13 cellular contexts compared by ENCODE assay signal in the genomic region with DNA sequence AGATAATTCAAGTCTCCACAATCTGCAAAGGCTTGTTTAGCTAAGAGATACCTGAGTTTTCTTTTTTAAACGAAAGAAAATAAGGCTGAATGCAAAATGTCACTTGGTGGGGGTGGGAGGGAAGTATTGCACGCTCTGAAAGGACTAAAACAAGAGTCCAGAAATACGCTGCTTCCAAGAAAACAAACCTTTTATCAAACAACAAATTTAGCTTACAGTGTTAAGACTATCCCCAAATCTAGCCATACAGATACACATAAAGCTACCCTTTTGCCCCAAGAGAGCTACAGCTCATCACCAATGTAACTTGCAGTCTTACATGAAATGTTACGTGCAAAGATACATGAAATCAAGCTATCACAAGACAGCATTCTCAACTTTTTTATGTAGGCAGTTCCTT.
DNase-seq lines count a peak whose midpoint lies in the region; ATAC-seq, FAIRE-seq and TF ChIP-seq lines count a peak whose summit lies in the region.
"Had no signal": no experiment of that assay in that cellular context is flagged by ENCODE, and none has a peak within 500 bp of the region (broad histone marks: within the 10 kb centered on the region; RNA-seq: fewer than 3 reads in every experiment).

No MANE protein-coding gene starts in this region.

- peak overlapping the region; percentile 26 for H3K4me3 Mint-ChIP-seq in nephron progenitor cell
- H3K4me3 Mint-ChIP-seq: natural killer cell treated with Interleukin-12 subunit alpha and Interleukin-12 subunit beta and Interleukin-15 and Interleukin-18, amount 100 ng/mL, for 72 hours had no signal

- H3K27ac ChIP-seq in HepG2 (ENCODE audit: extremely low read length, insufficient read depth, low read length) (peak overlapping the region; percentile 71), right lobe of liver (peak overlapping the region in 1 of 3 donors; percentile 11), dorsolateral prefrontal cortex (peak overlapping the region in 51 of 59 donors; percentile 1 to 96 (median 83)), SJCRH30 (no peak overlapping the region)

- no peak overlapping the region for H2AFZ ChIP-seq in HepG2 (ENCODE audit: low read length)

- intact Hi-C loops in HepG2 (cut with micrococcal nuclease; ENCODE audit: unreplicated experiment) = loop anchor here (5.0 to 10.0 kb wide), 2 partner anchors 54 to 94 kb away; no protein-coding TSS in a partner anchor
- intact Hi-C loops in right lobe of liver (cut with DNase I) = loop anchor here in 1 of 2 donors (10.0 kb wide), 1 partner anchor 56 kb away; no protein-coding TSS in a partner anchor
- intact Hi-C loops in dorsolateral prefrontal cortex (cut with DNase I) = loop anchor here (5.0 to 10.0 kb wide), 4 partner anchors 54 to 521 kb away; partner anchors contain the start of gene FOXP1 (in 1 of the 2)

- H4K20me1 ChIP-seq in HepG2 (ENCODE audit: insufficient read depth, low read length) = peaks cover 5% of the 10 kb centered on the region; the same call in 1 of the 2 replicates

- H3K36me3 Mint-ChIP-seq in nephron progenitor cell (ENCODE audit: low read depth) = no peaks in the 10 kb centered on the region
- H3K36me3 Mint-ChIP-seq: natural killer cell treated with Interleukin-12 subunit alpha and Interleukin-12 subunit beta and Interleukin-15 and Interleukin-18, amount 100 ng/mL, for 72 hours had no signal

- peaks cover 7% of the 10 kb centered on the region for H3K4me1 Mint-ChIP-seq in nephron progenitor cell

- H3K4me1 ChIP-seq in HepG2 (ENCODE audit: insufficient read depth, low read length) (peaks cover 76% of the 10 kb centered on the region), right lobe of liver (peaks cover 0 to 52% (median 0%) of the 10 kb centered on the region in 4 donors), SJCRH30 (peaks cover 4% of the 10 kb centered on the region; the same call in 1 of the 2 replicates)

- no peak for TF ChIP-seq EP300 in HepG2 (IDR thresholded peaks at IDR 0.05; ENCODE audit: low read depth in 2 of 2, low read length in 2 of 2)
- TF ChIP-seq EP300 in HepG2 (CRISPR knock-in tag; IDR thresholded peaks at IDR 0.05; ENCODE audit: borderline replicate concordance) = no peak

- H3K9me3 Mint-ChIP-seq in nephron progenitor cell = no peaks in the 10 kb centered on the region
- H3K9me3 Mint-ChIP-seq: natural killer cell treated with Interleukin-12 subunit alpha and Interleukin-12 subunit beta and Interleukin-15 and Interleukin-18, amount 100 ng/mL, for 72 hours had no signal

- TF ChIP-seq POLR2A in HepG2 (IDR thresholded peaks at IDR 0.05; ENCODE audit: insufficient read depth in 1 of 2, low read depth in 2 of 2, low read length in 2 of 2) (no peak), right lobe of liver (IDR thresholded peaks at IDR 0.05) (no peak)

- no peak for TF ChIP-seq RAD21 in HepG2 (CRISPR knock-in tag; IDR thresholded peaks at IDR 0.05)

- CTCF ChIA-PET in HepG2 (lab: Yijun Ruan, JAX; ENCODE audit: low intra/inter-chr PET ratio, low total read pairs) = no interaction called here

- POLR2A ChIA-PET in HepG2 (lab: Yijun Ruan, JAX) = interaction anchor here (0.7 to 5.5 kb wide), 13 partner anchors 10 to 524 kb away, joined by 3 to 65 read pairs (median 5); partner anchors contain the start of gene FOXP1

- FAIRE-seq in HepG2 (lab: Jason Lieb, UNC) = no peak
- FAIRE-seq: K562 had no signal

- no TSS peak for BruUV-seq in HepG2 (replicated peaks; lab: Mats Ljungman, UMichigan)

- ATAC-seq in HepG2 (no peak), right lobe of liver (no peak), HG03442 (IDR thresholded peaks at IDR 0.05; ENCODE audit: unreplicated experiment) (no peak)
- ATAC-seq: K562; natural killer cell treated with Interleukin-12 subunit alpha and Interleukin-12 subunit beta and Interleukin-15 and Interleukin-18, amount 100 ng/mL, for 72 hours had no signal

- no peaks in the 10 kb centered on the region for H3K9me3 ChIP-seq in HepG2 (ENCODE audit: low read length)
- no peaks in the 10 kb centered on the region for H3K9me3 ChIP-seq in right lobe of liver
- no peaks in the 10 kb centered on the region for H3K9me3 ChIP-seq in SJCRH30 (replicated peaks)

- H3K9ac ChIP-seq in HepG2 (ENCODE audit: insufficient read depth, low read depth, low read length) = peak overlapping the region; percentile 43

- H3K36me3 ChIP-seq in HepG2 (replicated peaks in 1 of 2; ENCODE audit: control insufficient read depth in 1 of 2, insufficient read depth in 2 of 2, low read length in 2 of 2) (no peaks in the 10 kb centered on the region), right lobe of liver (no peaks in the 10 kb centered on the region), SJCRH30 (no peaks in the 10 kb centered on the region)

- H3K27me3 ChIP-seq in HepG2 (ENCODE audit: control insufficient read depth in 1 of 2, insufficient read depth in 2 of 2, low read length in 2 of 2) (no peaks in the 10 kb centered on the region; a peak in 1 of 5 replicates), right lobe of liver (no peaks in the 10 kb centered on the region), dorsolateral prefrontal cortex (no peaks in the 10 kb centered on the region), SJCRH30 (no peaks in the 10 kb centered on the region)

- H3K4me2 ChIP-seq in HepG2 (ENCODE audit: low read depth, low read length) = peak overlapping the region; percentile 89

- DNase-seq in HepG2 (ENCODE audit: low spot score) (no peak), right lobe of liver (no peak), dorsolateral prefrontal cortex (no peak), nephron progenitor cell (no peak), 8988T (no peak), SJCRH30 (no peak)
- DNase-seq in stimulated activated naive CD4-positive, alpha-beta T cell (lab: John Stamatoyannopoulos, UW) = no peak
- DNase-seq: AML-193, GDM1, SIG-M5 had no signal

- peak overlapping the region; percentile 21 to 44 (median 27); a peak in 4 of 6 replicates for H3K4me3 ChIP-seq in HepG2 (replicated peaks in 1 of 3; ENCODE audit: insufficient read depth in 1 of 3, low read depth in 2 of 3, low read length in 3 of 3)
- H3K4me3 ChIP-seq in right lobe of liver = no peak overlapping the region
- peak overlapping the region in 37 of 59 donors; percentile 2 to 85 (median 73) for H3K4me3 ChIP-seq in dorsolateral prefrontal cortex
- H3K4me3 ChIP-seq in SJCRH30 = no peak overlapping the region
- H3K4me3 ChIP-seq: K562 had no signal

- WGBS in HepG2 (ENCODE audit: low lambda C conversion rate) = 42% methylated on average over 4 of the region's 4 CpGs
- 70% methylated on average over 3 of the region's 4 CpGs for WGBS in right lobe of liver (ENCODE audit: insufficient coverage, low coverage, low lambda C conversion rate, missing lambda C conversion rate)

- H3K27ac Mint-ChIP-seq in nephron progenitor cell = no peak overlapping the region
- H3K27ac Mint-ChIP-seq: natural killer cell treated with Interleukin-12 subunit alpha and Interleukin-12 subunit beta and Interleukin-15 and Interleukin-18, amount 100 ng/mL, for 72 hours had no signal

- in situ Hi-C loops in HepG2 (cut with HindIII; ENCODE audit: extremely low pct_ligation_motif_present, low pct_unique_long_range_greater_than_20kb) = no loop called here

- no peak for TF ChIP-seq CTCF in HepG2 (CRISPR knock-in tag; IDR thresholded peaks at IDR 0.05)
- TF ChIP-seq CTCF in right lobe of liver (IDR thresholded peaks at IDR 0.05) = no peak
- TF ChIP-seq CTCF in dorsolateral prefrontal cortex (IDR thresholded peaks at IDR 0.05 in 54 of 56, conservative IDR thresholded peaks at IDR 0.05 in 2 of 56; ENCODE audit: low read depth in 1 of 56, partially characterized antibody in 56 of 56) = no peak
- TF ChIP-seq CTCF in nephron progenitor cell (IDR thresholded peaks at IDR 0.05) = no peak

- H3K79me2 ChIP-seq in HepG2 (ENCODE audit: insufficient read depth, low read length) = peaks cover 94% of the 10 kb centered on the region

- no peaks in the 10 kb centered on the region for H3K27me3 Mint-ChIP-seq in nephron progenitor cell (ENCODE audit: low read depth, poor library complexity)
- H3K27me3 Mint-ChIP-seq: natural killer cell treated with Interleukin-12 subunit alpha and Interleukin-12 subunit beta and Interleukin-15 and Interleukin-18, amount 100 ng/mL, for 72 hours had no signal

TF ChIP-seq in HepG2, 621 proteins besides CTCF, POLR2A, EP300 and RAD21:
- TF ChIP-seq, protein P1, sequence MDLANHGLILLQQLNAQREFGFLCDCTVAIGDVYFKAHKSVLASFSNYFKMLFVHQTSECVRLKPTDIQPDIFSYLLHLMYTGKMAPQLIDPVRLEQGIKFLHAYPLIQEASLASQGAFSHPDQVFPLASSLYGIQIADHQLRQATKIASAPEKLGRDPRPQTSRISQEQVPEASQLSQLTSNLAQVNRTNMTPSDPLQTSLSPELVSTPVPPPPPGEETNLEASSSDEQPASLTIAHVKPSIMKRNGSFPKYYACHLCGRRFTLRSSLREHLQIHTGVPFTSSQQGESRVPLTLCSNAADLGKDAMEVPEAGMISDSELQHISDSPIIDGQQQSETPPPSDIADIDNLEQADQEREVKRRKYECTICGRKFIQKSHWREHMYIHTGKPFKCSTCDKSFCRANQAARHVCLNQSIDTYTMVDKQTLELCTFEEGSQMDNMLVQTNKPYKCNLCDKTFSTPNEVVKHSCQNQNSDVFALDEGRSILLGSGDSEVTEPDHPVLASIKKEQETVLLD (CRISPR knock-in tag; IDR thresholded peaks at IDR 0.05; ENCODE audit: low read depth) = 0 out of 2 replicates have a peak, but pooled peaks have one; percentile 27
- TF ChIP-seq ZMYM3 (CRISPR knock-in tag; IDR thresholded peaks at IDR 0.05) = no peak
- no peak for TF ChIP-seq CCAR2 (optimal IDR thresholded peaks at IDR 0.05; ENCODE audit: low read depth, low read length)
- no peak for TF ChIP-seq RNF2 (conservative IDR thresholded peaks at IDR 0.05; ENCODE audit: low read depth)
- TF ChIP-seq NCOR1 (IDR thresholded peaks at IDR 0.05; ENCODE audit: borderline replicate concordance, low read length) = no peak
- TF ChIP-seq ONECUT2 (CRISPR knock-in tag; IDR thresholded peaks at IDR 0.05) = no peak
- no peak for TF ChIP-seq MAFF (IDR thresholded peaks at IDR 0.05; ENCODE audit: low read depth, low read length)
- no peak for TF ChIP-seq ZFP82 (CRISPR knock-in tag; IDR thresholded peaks at IDR 0.05; ENCODE audit: borderline replicate concordance)
- 0 out of 2 replicates have a peak, but pooled peaks have one; percentile 38 for TF ChIP-seq ATF1 (CRISPR knock-in tag; IDR thresholded peaks at IDR 0.05)
- TF ChIP-seq SAP130 (CRISPR knock-in tag; IDR thresholded peaks at IDR 0.05; ENCODE audit: low read depth) = peak; percentile 2; the same call in 1 of the 2 replicates

Comparison
In these comparisons a context has a peak if more than half of its experiments do, and no peak if none do; other contexts are left out.
1. H3K4me3 ChIP-seq: peak in HepG2 (3 of 3) and dorsolateral prefrontal cortex (37 of 59); none in right lobe of liver (0 of 3) and SJCRH30 (single experiment).